Comparison of ENCODE assay signal across 1 cellular context in the genomic region with DNA sequence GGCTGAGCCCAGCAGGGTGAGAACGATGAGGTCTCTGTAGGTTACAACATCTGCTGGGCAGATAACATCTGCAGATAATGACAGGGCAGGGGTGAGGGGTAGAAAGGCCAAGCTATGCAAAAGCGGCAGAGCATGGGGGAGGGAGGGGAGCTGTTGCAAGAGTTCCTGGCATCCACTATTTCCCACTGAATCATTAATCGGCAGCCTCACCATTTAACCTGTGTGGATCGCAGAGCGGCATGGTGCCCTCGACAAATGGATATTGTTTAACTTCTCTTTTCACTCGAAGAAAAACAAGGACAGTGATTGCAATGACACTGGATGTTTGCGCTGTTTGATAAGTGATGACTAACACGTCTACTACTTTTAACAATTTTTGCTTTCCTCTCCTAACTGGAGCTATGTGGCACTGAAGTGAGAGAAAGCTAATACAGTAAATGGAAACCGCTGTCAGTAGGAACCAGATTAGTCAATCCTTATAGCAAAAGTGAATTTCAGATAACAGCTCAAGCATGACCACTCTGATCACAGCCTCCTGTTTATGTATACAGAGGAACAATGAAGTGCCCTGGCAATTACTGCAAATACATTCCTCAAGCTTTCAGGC.
TF ChIP-seq lines count a peak whose summit lies in the region.

No MANE protein-coding gene starts in this region.

TF ChIP-seq in K562, 482 proteins besides CTCF, POLR2A, EP300 and RAD21 (continued from another document):
- TF ChIP-seq, protein P1, sequence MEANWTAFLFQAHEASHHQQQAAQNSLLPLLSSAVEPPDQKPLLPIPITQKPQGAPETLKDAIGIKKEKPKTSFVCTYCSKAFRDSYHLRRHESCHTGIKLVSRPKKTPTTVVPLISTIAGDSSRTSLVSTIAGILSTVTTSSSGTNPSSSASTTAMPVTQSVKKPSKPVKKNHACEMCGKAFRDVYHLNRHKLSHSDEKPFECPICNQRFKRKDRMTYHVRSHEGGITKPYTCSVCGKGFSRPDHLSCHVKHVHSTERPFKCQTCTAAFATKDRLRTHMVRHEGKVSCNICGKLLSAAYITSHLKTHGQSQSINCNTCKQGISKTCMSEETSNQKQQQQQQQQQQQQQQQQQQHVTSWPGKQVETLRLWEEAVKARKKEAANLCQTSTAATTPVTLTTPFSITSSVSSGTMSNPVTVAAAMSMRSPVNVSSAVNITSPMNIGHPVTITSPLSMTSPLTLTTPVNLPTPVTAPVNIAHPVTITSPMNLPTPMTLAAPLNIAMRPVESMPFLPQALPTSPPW (CRISPR knock-in tag; IDR thresholded peaks at IDR 0.05): 0 out of 2 replicates have a peak, but pooled peaks have one; percentile 1
- peak; percentile 44 for TF ChIP-seq CEBPB (tag; IDR thresholded peaks at IDR 0.05)
- no peak for TF ChIP-seq NCOR1 (IDR thresholded peaks at IDR 0.05)
- no peak for TF ChIP-seq DPF2 (IDR thresholded peaks at IDR 0.05)
- TF ChIP-seq, protein P2, sequence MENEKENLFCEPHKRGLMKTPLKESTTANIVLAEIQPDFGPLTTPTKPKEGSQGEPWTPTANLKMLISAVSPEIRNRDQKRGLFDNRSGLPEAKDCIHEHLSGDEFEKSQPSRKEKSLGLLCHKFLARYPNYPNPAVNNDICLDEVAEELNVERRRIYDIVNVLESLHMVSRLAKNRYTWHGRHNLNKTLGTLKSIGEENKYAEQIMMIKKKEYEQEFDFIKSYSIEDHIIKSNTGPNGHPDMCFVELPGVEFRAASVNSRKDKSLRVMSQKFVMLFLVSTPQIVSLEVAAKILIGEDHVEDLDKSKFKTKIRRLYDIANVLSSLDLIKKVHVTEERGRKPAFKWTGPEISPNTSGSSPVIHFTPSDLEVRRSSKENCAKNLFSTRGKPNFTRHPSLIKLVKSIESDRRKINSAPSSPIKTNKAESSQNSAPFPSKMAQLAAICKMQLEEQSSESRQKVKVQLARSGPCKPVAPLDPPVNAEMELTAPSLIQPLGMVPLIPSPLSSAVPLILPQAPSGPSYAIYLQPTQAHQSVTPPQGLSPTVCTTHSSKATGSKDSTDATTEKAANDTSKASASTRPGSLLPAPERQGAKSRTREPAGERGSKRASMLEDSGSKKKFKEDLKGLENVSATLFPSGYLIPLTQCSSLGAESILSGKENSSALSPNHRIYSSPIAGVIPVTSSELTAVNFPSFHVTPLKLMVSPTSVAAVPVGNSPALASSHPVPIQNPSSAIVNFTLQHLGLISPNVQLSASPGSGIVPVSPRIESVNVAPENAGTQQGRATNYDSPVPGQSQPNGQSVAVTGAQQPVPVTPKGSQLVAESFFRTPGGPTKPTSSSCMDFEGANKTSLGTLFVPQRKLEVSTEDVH (IDR thresholded peaks at IDR 0.05; ENCODE audit: low read depth, partially characterized antibody): no peak
- TF ChIP-seq ARID1B (IDR thresholded peaks at IDR 0.05): 0 out of 2 replicates have a peak, but pooled peaks have one; percentile 26
- TF ChIP-seq, protein P3, sequence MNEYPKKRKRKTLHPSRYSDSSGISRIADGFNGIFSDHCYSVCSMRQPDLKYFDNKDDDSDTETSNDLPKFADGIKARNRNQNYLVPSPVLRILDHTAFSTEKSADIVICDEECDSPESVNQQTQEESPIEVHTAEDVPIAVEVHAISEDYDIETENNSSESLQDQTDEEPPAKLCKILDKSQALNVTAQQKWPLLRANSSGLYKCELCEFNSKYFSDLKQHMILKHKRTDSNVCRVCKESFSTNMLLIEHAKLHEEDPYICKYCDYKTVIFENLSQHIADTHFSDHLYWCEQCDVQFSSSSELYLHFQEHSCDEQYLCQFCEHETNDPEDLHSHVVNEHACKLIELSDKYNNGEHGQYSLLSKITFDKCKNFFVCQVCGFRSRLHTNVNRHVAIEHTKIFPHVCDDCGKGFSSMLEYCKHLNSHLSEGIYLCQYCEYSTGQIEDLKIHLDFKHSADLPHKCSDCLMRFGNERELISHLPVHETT (CRISPR knock-in tag; conservative IDR thresholded peaks at IDR 0.05 in 1 of 2, IDR thresholded peaks at IDR 0.05 in 1 of 2): no peak
- no peak for TF ChIP-seq ZNF444 (CRISPR knock-in tag; IDR thresholded peaks at IDR 0.05)
- TF ChIP-seq GABPB2 (CRISPR knock-in tag; conservative IDR thresholded peaks at IDR 0.05): no peak
- TF ChIP-seq FOSL1 (tag; conservative IDR thresholded peaks at IDR 0.05): peak; percentile 42
- 0 out of 2 replicates have a peak, but pooled peaks have one; percentile 16 for TF ChIP-seq JUND (IDR thresholded peaks at IDR 0.05; ENCODE audit: borderline replicate concordance, low read depth, low read length)
- peak; percentile 46; the same call in 1 of the 3 replicates for TF ChIP-seq JUND (tag; IDR thresholded peaks at IDR 0.05; ENCODE audit: borderline replicate concordance, low read depth, low read length)
- no peak for TF ChIP-seq ZNF217 (CRISPR knock-in tag; IDR thresholded peaks at IDR 0.05)
TF ChIP-seq in K562: peak in this region for 10.
